ENCODE assay signal across 2 cellular contexts in the genomic region with DNA sequence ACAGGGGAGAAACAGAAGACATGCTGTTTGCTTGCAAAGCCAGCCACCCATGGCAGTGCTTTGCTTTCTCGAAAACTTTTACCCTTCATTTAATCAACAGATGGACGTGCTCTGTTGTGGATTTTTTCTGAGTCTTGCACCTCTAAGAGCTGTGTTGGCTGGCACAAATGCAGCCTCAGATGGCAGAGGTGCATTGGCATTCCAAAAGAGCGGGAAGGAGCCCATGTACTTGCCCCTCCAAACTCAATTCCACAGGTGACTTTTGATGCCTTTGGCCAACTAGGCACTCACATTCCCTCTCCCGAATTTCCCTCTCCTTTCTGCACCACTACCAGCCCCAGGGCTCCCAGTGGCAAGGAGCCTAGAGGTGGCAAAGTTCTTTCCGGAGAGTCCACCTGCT.
TF ChIP-seq lines count a peak whose summit lies in the region.

No MANE protein-coding gene starts in this region.

TF ChIP-seq in IMR-90, 13 proteins besides CTCF, POLR2A, EP300 and RAD21:
- TF ChIP-seq SMC3 (IDR thresholded peaks at IDR 0.05; ENCODE audit: low read depth, low read length) (no peak), RCOR1 (IDR thresholded peaks at IDR 0.05; ENCODE audit: insufficient replicate concordance, low read length) (no peak), CEBPB (IDR thresholded peaks at IDR 0.05; ENCODE audit: low read depth, low read length) (no peak), MAZ (IDR thresholded peaks at IDR 0.05; ENCODE audit: borderline replicate concordance, low read depth, low read length) (no peak)
- TF ChIP-seq, protein P1, sequence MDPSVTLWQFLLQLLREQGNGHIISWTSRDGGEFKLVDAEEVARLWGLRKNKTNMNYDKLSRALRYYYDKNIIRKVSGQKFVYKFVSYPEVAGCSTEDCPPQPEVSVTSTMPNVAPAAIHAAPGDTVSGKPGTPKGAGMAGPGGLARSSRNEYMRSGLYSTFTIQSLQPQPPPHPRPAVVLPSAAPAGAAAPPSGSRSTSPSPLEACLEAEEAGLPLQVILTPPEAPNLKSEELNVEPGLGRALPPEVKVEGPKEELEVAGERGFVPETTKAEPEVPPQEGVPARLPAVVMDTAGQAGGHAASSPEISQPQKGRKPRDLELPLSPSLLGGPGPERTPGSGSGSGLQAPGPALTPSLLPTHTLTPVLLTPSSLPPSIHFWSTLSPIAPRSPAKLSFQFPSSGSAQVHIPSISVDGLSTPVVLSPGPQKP (IDR thresholded peaks at IDR 0.05; ENCODE audit: borderline replicate concordance, low read depth, low read length) = no peak
TF ChIP-seq in IMR-90: peak in this region for 0.

TF ChIP-seq in H1, 55 proteins besides CTCF, POLR2A, EP300 and RAD21:
- TF ChIP-seq TBP (IDR thresholded peaks at IDR 0.05; ENCODE audit: low read depth, low read length) = no peak
- TF ChIP-seq, protein P2, sequence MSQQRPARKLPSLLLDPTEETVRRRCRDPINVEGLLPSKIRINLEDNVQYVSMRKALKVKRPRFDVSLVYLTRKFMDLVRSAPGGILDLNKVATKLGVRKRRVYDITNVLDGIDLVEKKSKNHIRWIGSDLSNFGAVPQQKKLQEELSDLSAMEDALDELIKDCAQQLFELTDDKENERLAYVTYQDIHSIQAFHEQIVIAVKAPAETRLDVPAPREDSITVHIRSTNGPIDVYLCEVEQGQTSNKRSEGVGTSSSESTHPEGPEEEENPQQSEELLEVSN (IDR thresholded peaks at IDR 0.05) = peak; percentile 59; the same call in 1 of the 2 replicates
